ENCODE assay signal across 17 cellular contexts in the genomic region with DNA sequence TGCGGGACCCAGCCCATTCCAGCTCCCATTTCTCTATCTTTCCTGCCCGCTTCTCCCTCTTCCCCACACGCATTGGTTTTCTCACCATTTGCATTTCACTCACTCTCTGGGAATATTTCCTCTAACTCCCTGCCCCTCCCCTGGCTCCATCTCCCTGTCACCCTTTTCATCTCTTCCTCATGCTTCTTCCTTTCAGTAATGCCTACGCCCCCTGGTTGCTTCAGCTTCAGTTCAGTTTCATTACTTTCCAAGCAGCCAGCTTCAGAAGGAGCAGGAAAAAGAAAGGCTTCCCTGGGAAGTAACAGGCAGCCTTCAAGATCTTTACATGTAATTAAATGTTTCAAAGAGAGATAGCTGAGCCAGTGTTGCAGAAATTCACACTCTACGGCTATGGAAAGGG.
DNase-seq lines count a peak whose midpoint lies in the region; ATAC-seq and TF ChIP-seq lines count a peak whose summit lies in the region.
"Had no signal": no experiment of that assay in that cellular context is flagged by ENCODE, and none has a peak within 500 bp of the region (broad histone marks: within the 10 kb centered on the region; RNA-seq: fewer than 3 reads in every experiment).

No MANE protein-coding gene starts in this region.

- no peak for DNase-seq in CD4-positive, alpha-beta T cell
- no peak for DNase-seq in activated naive CD8-positive, alpha-beta T cell treated with anti-CD3 and anti-CD28 coated beads, Interleukin-2, amount 10 ng/mL, durations not matched to agents 7 days and 5 days
- DNase-seq in natural killer cell (no peak), KG1 (lab: John Stamatoyannopoulos, UW) (no peak)
- DNase-seq in effector CD8-positive, alpha-beta T cell (lab: John Stamatoyannopoulos, UW), result no peak
- DNase-seq: amniotic stem cell, DND-41, gastrocnemius medialis, lower lobe of right lung, NCI-H2029, NCI-H510A treated with DMSO at 0.1 percent for 48 hours, right lobe of liver had no signal

- H3K9me3 ChIP-seq in CD4-positive, alpha-beta T cell (ENCODE audit: control insufficient read depth, low read length), result no peaks in the 10 kb centered on the region
- H3K9me3 ChIP-seq in DOHH2 (ENCODE audit: control insufficient read depth, insufficient read depth, low read length), result no peaks in the 10 kb centered on the region
- H3K9me3 ChIP-seq: gastrocnemius medialis, lower lobe of right lung, neutrophil, right lobe of liver had no signal

- TF ChIP-seq CTCF in CD4-positive, alpha-beta T cell (IDR thresholded peaks at IDR 0.05), result no peak
- TF ChIP-seq CTCF in DOHH2 (IDR thresholded peaks at IDR 0.05; ENCODE audit: low read depth, low read length, poor library complexity, severe bottlenecking) (no peak), natural killer cell (IDR thresholded peaks at IDR 0.05) (no peak)

- no peaks in the 10 kb centered on the region for H3F3A ChIP-seq in DOHH2 (ENCODE audit: control insufficient read depth, insufficient read depth)

- no peaks in the 10 kb centered on the region for H3K9me3 Mint-ChIP-seq in CD4-positive, alpha-beta T cell
- no peaks in the 10 kb centered on the region for H3K9me3 Mint-ChIP-seq in activated naive CD8-positive, alpha-beta T cell treated with anti-CD3 and anti-CD28 coated beads, Interleukin-2, amount 10 ng/mL, durations not matched to agents 7 days and 5 days
- no peaks in the 10 kb centered on the region for H3K9me3 Mint-ChIP-seq in natural killer cell

- peaks cover 29% of the 10 kb centered on the region for H3K36me3 ChIP-seq in DOHH2 (ENCODE audit: control insufficient read depth, low read length)
- H3K36me3 ChIP-seq: gastrocnemius medialis, lower lobe of right lung, neutrophil, right lobe of liver, WERI-Rb-1 had no signal

- H3K36me3 Mint-ChIP-seq in CD4-positive, alpha-beta T cell (ENCODE audit: low read depth), result no peaks in the 10 kb centered on the region
- H3K36me3 Mint-ChIP-seq in activated naive CD8-positive, alpha-beta T cell treated with anti-CD3 and anti-CD28 coated beads, Interleukin-2, amount 10 ng/mL, durations not matched to agents 7 days and 5 days, result no peaks in the 10 kb centered on the region
- no peaks in the 10 kb centered on the region for H3K36me3 Mint-ChIP-seq in natural killer cell

- H3K4me3 Mint-ChIP-seq in CD4-positive, alpha-beta T cell, result peak overlapping the region; percentile 74
- peak overlapping the region; percentile 34 for H3K4me3 Mint-ChIP-seq in activated naive CD8-positive, alpha-beta T cell treated with anti-CD3 and anti-CD28 coated beads, Interleukin-2, amount 10 ng/mL, durations not matched to agents 7 days and 5 days
- H3K4me3 Mint-ChIP-seq in natural killer cell, result peak overlapping the region; percentile 53

- intact Hi-C loops in CD4-positive, alpha-beta T cell (cut with DNase I, micrococcal nuclease), result loop anchor here (5.0 kb wide), 2 partner anchors 111 to 346 kb away; no protein-coding TSS in a partner anchor
- intact Hi-C loops in natural killer cell (cut with micrococcal nuclease), result no loop called here

- H3K9me2 ChIP-seq in DOHH2 (replicated peaks; ENCODE audit: control insufficient read depth, low read length), result no peaks in the 10 kb centered on the region

- CTCF ChIA-PET in CD4-positive, alpha-beta T cell (lab: Charles Lee), result interaction anchor here (1.4 to 1.8 kb wide), 2 partner anchors 17 to 114 kb away, joined by 4 read pairs; partner anchors contain the start of gene RAB11A

- peaks cover 23% of the 10 kb centered on the region for H3K27me3 ChIP-seq in CD4-positive, alpha-beta T cell (ENCODE audit: control insufficient read depth, insufficient read depth, low read length)
- H3K27me3 ChIP-seq in DOHH2 (ENCODE audit: control insufficient read depth, low read length), result no peaks in the 10 kb centered on the region

- H3K4me1 Mint-ChIP-seq in CD4-positive, alpha-beta T cell (ENCODE audit: low read depth), result peaks cover 15% of the 10 kb centered on the region
- peaks cover 7% of the 10 kb centered on the region for H3K4me1 Mint-ChIP-seq in activated naive CD8-positive, alpha-beta T cell treated with anti-CD3 and anti-CD28 coated beads, Interleukin-2, amount 10 ng/mL, durations not matched to agents 7 days and 5 days
- H3K4me1 Mint-ChIP-seq in natural killer cell, result peaks cover 6 to 17% of the 10 kb centered on the region in 2 donors

- H4K20me1 ChIP-seq in DOHH2 (ENCODE audit: control insufficient read depth, insufficient read depth, low read depth, low read length), result peaks cover 11% of the 10 kb centered on the region

- H3K4me1 ChIP-seq in DOHH2 (ENCODE audit: control insufficient read depth, low read length), result peaks cover 51% of the 10 kb centered on the region
- H3K4me1 ChIP-seq: gastrocnemius medialis, right lobe of liver had no signal

- ATAC-seq in CD4-positive, alpha-beta T cell (ENCODE audit: poor library complexity), result no peak
- no peak for ATAC-seq in activated naive CD8-positive, alpha-beta T cell treated with anti-CD3 and anti-CD28 coated beads, Interleukin-2, amount 10 ng/mL, durations not matched to agents 7 days and 5 days (ENCODE audit: low read depth)
- ATAC-seq in natural killer cell (no peak), GM21529 (IDR thresholded peaks at IDR 0.05; ENCODE audit: unreplicated experiment) (no peak)
- ATAC-seq: gastrocnemius medialis had no signal

- H3K4me2 ChIP-seq in DOHH2 (ENCODE audit: low read length), result peak overlapping the region; percentile 78

- no peak overlapping the region for H3K27ac ChIP-seq in CD4-positive, alpha-beta T cell (ENCODE audit: low read depth, low read length)
- no peak overlapping the region for H3K27ac ChIP-seq in DOHH2 (ENCODE audit: low read depth, low read length)
- H3K27ac ChIP-seq: C4-2B, gastrocnemius medialis, lower lobe of right lung, neutrophil, right lobe of liver, WERI-Rb-1 had no signal

- H3K79me2 ChIP-seq in DOHH2 (ENCODE audit: control insufficient read depth, low read length), result no peaks in the 10 kb centered on the region

- POLR2A ChIA-PET in CD4-positive, alpha-beta T cell (lab: Charles Lee), result interaction anchor here (1.1 kb wide), 1 partner anchor 114 kb away, joined by 4 read pairs; the partner anchor contains the start of gene RAB11A
- POLR2A ChIA-PET in activated naive CD8-positive, alpha-beta T cell treated with anti-CD3 and anti-CD28 coated beads, Interleukin-2, amount 10 ng/mL, durations not matched to agents 7 days and 5 days (lab: Charles Lee), result no interaction called here

- H3K27ac Mint-ChIP-seq in CD4-positive, alpha-beta T cell, result no peak overlapping the region
- H3K27ac Mint-ChIP-seq in activated naive CD8-positive, alpha-beta T cell treated with anti-CD3 and anti-CD28 coated beads, Interleukin-2, amount 10 ng/mL, durations not matched to agents 7 days and 5 days, result no peak overlapping the region
- no peak overlapping the region for H3K27ac Mint-ChIP-seq in natural killer cell

- peak overlapping the region; percentile 70 for H3K4me3 ChIP-seq in DOHH2 (ENCODE audit: low read length)
- H3K4me3 ChIP-seq: gastrocnemius medialis, right lobe of liver had no signal

- peaks cover 49% of the 10 kb centered on the region for H3K27me3 Mint-ChIP-seq in CD4-positive, alpha-beta T cell
- H3K27me3 Mint-ChIP-seq in activated naive CD8-positive, alpha-beta T cell treated with anti-CD3 and anti-CD28 coated beads, Interleukin-2, amount 10 ng/mL, durations not matched to agents 7 days and 5 days, result peaks cover 56% of the 10 kb centered on the region
- peaks cover 19 to 27% of the 10 kb centered on the region in 2 donors for H3K27me3 Mint-ChIP-seq in natural killer cell (ENCODE audit: low read depth in 2 of 2)
